ENCODE assay signal across 8 cellular contexts in genomic region chr4:184382189-184382846, GRCh38.
DNase-seq lines count a peak whose midpoint lies in the region; ATAC-seq, FAIRE-seq and TF ChIP-seq lines count a peak whose summit lies in the region.

No MANE protein-coding gene starts in this region.

- no peaks in the 10 kb centered on the region for H3K79me2 ChIP-seq in SU-DHL-6 (ENCODE audit: insufficient read depth, low read length)

- H3K9ac ChIP-seq in SU-DHL-6 (ENCODE audit: low read length) (no peak overlapping the region), kidney (ENCODE audit: low read length in 2 of 2) (no peak overlapping the region)

- peak; percentile 42 for ATAC-seq in HG02798 (IDR thresholded peaks at IDR 0.05; ENCODE audit: poor library complexity, unreplicated experiment)

- no peaks in the 10 kb centered on the region for H4K20me1 ChIP-seq in SU-DHL-6 (ENCODE audit: low read depth, low read length)

- H3K36me3 ChIP-seq in SU-DHL-6 (ENCODE audit: low read length) (no peaks in the 10 kb centered on the region), muscle layer of duodenum (ENCODE audit: control insufficient read depth in 1 of 2, insufficient read depth in 2 of 2, low read length in 2 of 2) (peaks cover 0 to 3% of the 10 kb centered on the region in 2 donors), kidney (ENCODE audit: control insufficient read depth in 1 of 2, insufficient read depth in 2 of 2, low read length in 2 of 2) (peaks cover 0 to 4% of the 10 kb centered on the region in 2 donors)

- FAIRE-seq in kidney (lab: Jason Lieb, UNC) (no peak), GM19239 (lab: Jason Lieb, UNC) (no peak)

- H3K9me3 ChIP-seq in SU-DHL-6 (ENCODE audit: insufficient read depth, low read length) (no peaks in the 10 kb centered on the region), muscle layer of duodenum (ENCODE audit: control insufficient read depth in 1 of 2, low read length in 2 of 2) (no peaks in the 10 kb centered on the region), kidney (ENCODE audit: control insufficient read depth in 1 of 2, low read length in 2 of 2) (no peaks in the 10 kb centered on the region)

- H3F3A ChIP-seq in SU-DHL-6 (ENCODE audit: insufficient read depth), result no peaks in the 10 kb centered on the region

- H3K27ac ChIP-seq in SU-DHL-6 (ENCODE audit: low read depth, low read length) (no peak overlapping the region), muscle layer of duodenum (ENCODE audit: low read length) (peak overlapping the region; percentile 87), kidney (ENCODE audit: low read depth in 2 of 2, low read length in 2 of 2) (no peak overlapping the region), caudate nucleus (ENCODE audit: low read depth, low read length) (no peak overlapping the region)

- intact Hi-C loops in kidney (cut with DNase I), result no loop called here

- TF ChIP-seq CTCF in SU-DHL-6 (IDR thresholded peaks at IDR 0.05; ENCODE audit: insufficient read depth, low read length, poor library complexity, severe bottlenecking), result no peak
- TF ChIP-seq CTCF in kidney (IDR thresholded peaks at IDR 0.05; ENCODE audit: borderline replicate concordance, extremely low read depth, insufficient read depth), result no peak

- peaks cover 34 to 41% of the 10 kb centered on the region in 2 donors for H3K4me1 ChIP-seq in muscle layer of duodenum (ENCODE audit: control insufficient read depth in 1 of 2, insufficient read depth in 2 of 2, low read length in 2 of 2)
- H3K4me1 ChIP-seq in kidney (ENCODE audit: control insufficient read depth in 1 of 2, insufficient read depth in 1 of 2, low read depth in 1 of 2, low read length in 2 of 2), result peaks cover 15 to 20% of the 10 kb centered on the region in 2 donors

- no peaks in the 10 kb centered on the region for H3K27me3 ChIP-seq in SU-DHL-6 (ENCODE audit: low read length)
- H3K27me3 ChIP-seq in muscle layer of duodenum (ENCODE audit: low read depth, low read length), result no peaks in the 10 kb centered on the region

- H2AFZ ChIP-seq in SU-DHL-6 (ENCODE audit: low read depth, low read length, severe bottlenecking), result no peak overlapping the region

- no peaks in the 10 kb centered on the region for H3K9me2 ChIP-seq in SU-DHL-6 (replicated peaks; ENCODE audit: insufficient read depth, low read length)

- peak overlapping the region; percentile 11 for H3K4me2 ChIP-seq in SU-DHL-6 (ENCODE audit: low read depth, low read length, poor library complexity, severe bottlenecking)

- peak; percentile 56 for DNase-seq in DMS153 treated with DMSO at 0.1 percent for 48 hours (lab: John Stamatoyannopoulos, UW; ENCODE audit: unreplicated experiment)
- DNase-seq in HUDEP-2 (lab: John Stamatoyannopoulos, UW; ENCODE audit: unreplicated experiment in 76 of 76), result no peak
- DNase-seq in kidney, result no peak
- no peak for DNase-seq in GM19239 (ENCODE audit: insufficient read length, low spot score)
- DNase-seq in caudate nucleus (lab: John Stamatoyannopoulos, UW), result no peak

- H3K4me3 ChIP-seq in SU-DHL-6 (ENCODE audit: insufficient read depth, low read length, poor library complexity, severe bottlenecking) (no peak overlapping the region), muscle layer of duodenum (ENCODE audit: low read depth in 1 of 2, low read length in 2 of 2) (no peak overlapping the region), kidney (ENCODE audit: low read length in 2 of 2) (no peak overlapping the region)
